In the genomic region with DNA sequence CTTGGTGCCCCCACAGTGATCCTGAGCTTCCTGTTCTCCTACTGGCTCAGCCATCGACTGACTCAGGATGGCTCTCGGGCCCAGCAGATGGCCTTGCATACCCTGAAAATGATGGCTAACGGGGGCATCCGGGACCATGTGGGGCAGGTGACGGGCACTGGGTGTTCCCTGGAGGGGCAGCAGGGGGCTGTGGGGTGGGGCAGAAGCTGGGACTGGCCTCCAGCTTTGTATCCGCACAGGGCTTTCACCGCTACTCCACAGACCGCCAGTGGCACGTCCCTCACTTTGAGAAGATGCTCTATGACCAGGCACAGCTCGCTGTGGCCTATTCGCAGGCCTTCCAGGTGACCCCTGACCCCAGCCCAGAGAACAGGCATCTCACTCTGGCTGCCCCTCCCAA, we compare ENCODE assay signal across 25 cellular contexts. TPM values are rescaled to one million over a fixed set of nuclear protein-coding genes. Genes with fewer than 3 reads are reported as not detected.
"Had no signal": no experiment of that assay in that cellular context is flagged by ENCODE, and none has a peak within 500 bp of the region (broad histone marks: within the 10 kb centered on the region; RNA-seq: fewer than 3 reads in every experiment).

No MANE protein-coding gene starts in this region.

- H3K27ac ChIP-seq: body of pancreas, SJSA1 had no signal

- H3K36me3 Mint-ChIP-seq: activated naive CD8-positive, alpha-beta T cell treated with anti-CD3 and anti-CD28 coated beads, Interleukin-2, amount 10 ng/mL, durations not matched to agents 7 days and 5 days; WTC11 had no signal

- H3K9me3 Mint-ChIP-seq: activated naive CD8-positive, alpha-beta T cell treated with anti-CD3 and anti-CD28 coated beads, Interleukin-2, amount 10 ng/mL, durations not matched to agents 7 days and 5 days; WTC11 had no signal

- H3K4me3 ChIP-seq: body of pancreas, SJSA1 had no signal

- ATAC-seq: activated CD8-positive, alpha-beta T cell treated with anti-CD3 and anti-CD28 coated beads, Interleukin-2, amount 10 ng/mL, durations not matched to agents 7 days and 5 days; Panc1 had no signal

- H3K9me3 ChIP-seq: body of pancreas, SJSA1 had no signal

- H3K27ac Mint-ChIP-seq: activated CD8-positive, alpha-beta T cell treated with anti-CD3 and anti-CD28 coated beads, Interleukin-2, amount 10 ng/mL, durations not matched to agents 7 days and 5 days; activated naive CD8-positive, alpha-beta T cell treated with anti-CD3 and anti-CD28 coated beads, Interleukin-2, amount 10 ng/mL, durations not matched to agents 7 days and 5 days; WTC11 had no signal

- H3K4me3 Mint-ChIP-seq: activated CD8-positive, alpha-beta T cell treated with anti-CD3 and anti-CD28 coated beads, Interleukin-2, amount 10 ng/mL, durations not matched to agents 7 days and 5 days; activated naive CD8-positive, alpha-beta T cell treated with anti-CD3 and anti-CD28 coated beads, Interleukin-2, amount 10 ng/mL, durations not matched to agents 7 days and 5 days; WTC11 had no signal

- H3K27me3 ChIP-seq: body of pancreas, SJSA1 had no signal

- DNase-seq: activated CD4-positive, alpha-beta T cell treated with anti-CD3 and anti-CD28 coated beads for 48 hours; activated CD4-positive, alpha-beta T cell treated with anti-CD3 and anti-CD28 coated beads, Interleukin-2, amount 50 U/mL, for 4 hours; activated CD4-positive, CD25-positive, alpha-beta regulatory T cell treated with anti-CD3 and anti-CD28 coated beads, Interleukin-2, amount 50 U/mL, for 72 hours; activated CD8-positive, alpha-beta memory T cell treated with anti-CD3 and anti-CD28 coated beads, Interleukin-2, amount 50 U/mL, for 48 hours; activated CD8-positive, alpha-beta T cell treated with anti-CD3 and anti-CD28 coated beads, Interleukin-2, amount 10 ng/mL, durations not matched to agents 7 days and 5 days; activated naive CD4-positive, alpha-beta T cell treated with anti-CD3 and anti-CD28 coated beads, Interleukin-2, amount 50 U/mL, for 16 hours; activated naive CD8-positive, alpha-beta T cell treated with anti-CD3 and anti-CD28 coated beads, Interleukin-2, amount 10 ng/mL, durations not matched to agents 7 days and 5 days; activated T-cell treated with anti-CD3 and anti-CD28 coated beads, Interleukin-2, amount 50 U/mL, for 1 hour; aorta; body of pancreas; NCI-H1105 treated with DMSO at 0.1 percent for 48 hours; NCI-H1436 treated with DMSO at 0.1 percent for 48 hours; NCI-H187; NCI-H2081; NCI-H510A treated with DMSO at 0.1 percent for 48 hours; NCI-H69; NK-92 treated with Interleukin-12 subunit alpha and Interleukin-12 subunit beta, amount 100 ng/mL, for 24 hours; OCI-M1; Right ventricle myocardium superior; RPMI8226; SW 1271 had no signal

RNA-seq across cellular contexts. Expression of a gene that starts 10.5 kb away (rescaled TPM):
- total RNA-seq: activated CD8-positive, alpha-beta T cell treated with anti-CD3 and anti-CD28 coated beads, Interleukin-2, amount 10 ng/mL, durations not matched to agents 7 days and 5 days; T-helper 1 cell treated with Interleukin-12 subunit alpha and Interleukin-12 subunit beta and Interleukin-4 antibody, amounts not matched to agents 30 ng/mL and 1 ng/mL, for 36 hours had no signal
- polyA plus RNA-seq: aorta had no signal

RNA-seq across cellular contexts. Expression of a gene that starts 17.4 kb away (rescaled TPM):
- total RNA-seq: activated CD8-positive, alpha-beta T cell treated with anti-CD3 and anti-CD28 coated beads, Interleukin-2, amount 10 ng/mL, durations not matched to agents 7 days and 5 days; activated naive CD8-positive, alpha-beta T cell treated with anti-CD3 and anti-CD28 coated beads, Interleukin-2, amount 10 ng/mL, durations not matched to agents 7 days and 5 days; aorta had no signal

RNA-seq across cellular contexts. Expression of a gene that starts 41.7 kb away (rescaled TPM):
- total RNA-seq: SJSA1 had no signal
